1 cellular context compared by ENCODE assay signal in genomic region chr10:68840650-68841049, GRCh38. TPM values are rescaled to one million over a fixed set of nuclear protein-coding genes. Genes with fewer than 3 reads are reported as not detected.
"Had no signal": no experiment of that assay in that cellular context is flagged by ENCODE, and none has a peak within 500 bp of the region (broad histone marks: within the 10 kb centered on the region; RNA-seq: fewer than 3 reads in every experiment).

No MANE protein-coding gene starts in this region.

RNA-seq across cellular contexts. Expression of gene STOX1, which starts 13.3 kb away (rescaled TPM):
- total RNA-seq: GM23248 had no signal
